ENCODE assay signal across 8 cellular contexts in the genomic region with DNA sequence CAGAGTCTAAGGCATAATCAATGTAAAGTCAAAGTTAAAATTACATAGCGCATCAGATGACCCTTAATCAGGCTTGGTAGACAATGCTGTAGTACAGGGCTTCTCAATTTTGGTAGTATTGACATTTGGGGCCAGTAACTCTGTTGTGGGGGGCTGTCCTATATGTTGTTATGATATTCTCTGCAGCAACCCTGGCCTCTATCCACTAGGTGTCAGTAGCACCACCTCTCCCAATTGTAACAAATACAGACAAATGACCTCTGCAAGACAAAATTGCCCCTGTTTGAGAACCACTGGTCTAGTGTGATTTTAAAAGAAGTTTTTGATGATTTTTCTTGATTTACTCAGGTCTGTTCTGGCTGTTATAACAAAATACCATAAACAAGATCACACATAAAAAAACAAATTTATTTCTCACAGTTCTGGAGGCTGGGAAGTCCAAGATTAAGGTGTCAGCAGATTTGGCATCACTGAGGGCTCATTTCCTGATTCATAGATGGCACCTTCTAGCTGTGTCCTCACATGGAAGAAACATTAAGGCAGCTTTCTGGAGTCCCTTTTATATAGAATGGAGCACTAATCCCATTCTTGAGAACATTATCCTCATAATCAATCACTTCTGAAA. TPM values are rescaled to one million over a fixed set of nuclear protein-coding genes. Genes with fewer than 3 reads are reported as not detected.
DNase-seq lines count a peak whose midpoint lies in the region; ATAC-seq, FAIRE-seq and TF ChIP-seq lines count a peak whose summit lies in the region.

No MANE protein-coding gene starts in this region.

- H3K4me1 Mint-ChIP-seq in CD4-positive, alpha-beta T cell (ENCODE audit: low read depth): no peaks in the 10 kb centered on the region
- H3K4me1 Mint-ChIP-seq in mesothelial cell of epicardium: no peaks in the 10 kb centered on the region

- no peaks in the 10 kb centered on the region for H3K9me3 Mint-ChIP-seq in CD4-positive, alpha-beta T cell
- H3K9me3 Mint-ChIP-seq in mesothelial cell of epicardium: no peaks in the 10 kb centered on the region

- peak; percentile 73 for TF ChIP-seq CTCF in CD4-positive, alpha-beta T cell (IDR thresholded peaks at IDR 0.05)
- peak; percentile 79 for TF ChIP-seq CTCF in foreskin keratinocyte (conservative IDR thresholded peaks at IDR 0.05)
- TF ChIP-seq CTCF in mesothelial cell of epicardium (IDR thresholded peaks at IDR 0.05; ENCODE audit: unreplicated experiment): no peak

- peak; percentile 77 for FAIRE-seq in GM18507 (lab: Jason Lieb, UNC)

- POLR2A ChIA-PET in CD4-positive, alpha-beta T cell (lab: Charles Lee): no interaction called here

- H3K4me3 Mint-ChIP-seq in CD4-positive, alpha-beta T cell: no peak overlapping the region
- H3K4me3 Mint-ChIP-seq in mesothelial cell of epicardium: no peak overlapping the region

- no peaks in the 10 kb centered on the region for H3K27me3 Mint-ChIP-seq in CD4-positive, alpha-beta T cell
- H3K27me3 Mint-ChIP-seq in mesothelial cell of epicardium (ENCODE audit: low read depth): no peaks in the 10 kb centered on the region

- no peak overlapping the region for H3K27ac Mint-ChIP-seq in CD4-positive, alpha-beta T cell
- no peak overlapping the region for H3K27ac Mint-ChIP-seq in mesothelial cell of epicardium

- H3K36me3 Mint-ChIP-seq in CD4-positive, alpha-beta T cell (ENCODE audit: low read depth): no peaks in the 10 kb centered on the region
- no peaks in the 10 kb centered on the region for H3K36me3 Mint-ChIP-seq in mesothelial cell of epicardium

- no peaks in the 10 kb centered on the region for H3K4me1 ChIP-seq in foreskin keratinocyte

- peak in 1 of 10 experiments; percentile 9 for DNase-seq in CD4-positive, alpha-beta T cell
- DNase-seq in GM18507 (ENCODE audit: extremely low spot score, insufficient read length, low read depth): peak; percentile 4
- peak; percentile 41 for DNase-seq in NCI-H1105 (lab: John Stamatoyannopoulos, UW)
- peak; percentile 32 for DNase-seq in activated CD4-positive, alpha-beta T cell treated with anti-CD3 and anti-CD28 coated beads for 48 hours
- peak in 1 of 2 donors; percentile 18 for DNase-seq in foreskin keratinocyte
- peak; percentile 18 for DNase-seq in putamen (ENCODE audit: low spot score)
- DNase-seq in mesothelial cell of epicardium (ENCODE audit: low spot score in 2 of 2, unreplicated experiment in 2 of 2): no peak

- no peaks in the 10 kb centered on the region for H3K27me3 ChIP-seq in CD4-positive, alpha-beta T cell (ENCODE audit: control insufficient read depth, insufficient read depth, low read length)
- H3K27me3 ChIP-seq in foreskin keratinocyte: no peaks in the 10 kb centered on the region

- H3K9me3 ChIP-seq in CD4-positive, alpha-beta T cell (ENCODE audit: control insufficient read depth, low read length): no peaks in the 10 kb centered on the region

- H3K27ac ChIP-seq in CD4-positive, alpha-beta T cell (ENCODE audit: low read depth, low read length): no peak overlapping the region
- no peak overlapping the region for H3K27ac ChIP-seq in foreskin keratinocyte

- intact Hi-C loops in CD4-positive, alpha-beta T cell (cut with DNase I, micrococcal nuclease): no loop called here

- CTCF ChIA-PET in CD4-positive, alpha-beta T cell (lab: Charles Lee): interaction anchor here (1.0 to 2.0 kb wide), 3 partner anchors 8 to 15 kb away, joined by 3 to 5 read pairs (median 4); no protein-coding TSS in a partner anchor

- peak; percentile 63 for ATAC-seq in CD4-positive, alpha-beta T cell (ENCODE audit: poor library complexity)
- ATAC-seq in HG02840 (IDR thresholded peaks at IDR 0.05; ENCODE audit: low FRiP score, unreplicated experiment) (peak; percentile 87), foreskin keratinocyte (peak; percentile 90)

RNA-seq across cellular contexts. Expression of gene SLC9A9, which starts 37.6 kb away (rescaled TPM):
- total RNA-seq in CD4-positive, alpha-beta T cell: 10 to 100 TPM; 12.2 TPM
- total RNA-seq in foreskin keratinocyte: 1.9 and 2.0 TPM in 2 replicates
- 1.3 and 1.4 TPM in 2 replicates for polyA plus RNA-seq in foreskin keratinocyte
- 2.7 to 4.2 TPM (median 3.8 TPM) in 3 replicates for total RNA-seq in mesothelial cell of epicardium

Comparison
In these comparisons a context has a peak if more than half of its experiments do, and no peak if none do; other contexts are left out.
1. DNase-seq: peak in GM18507 (single experiment), NCI-H1105 (single experiment), activated CD4-positive, alpha-beta T cell treated with anti-CD3 and anti-CD28 coated beads for 48 hours (single experiment) and putamen (single experiment); none in mesothelial cell of epicardium (0 of 2).
2. Peak in every context shown above with its lines, with median percentiles within 50 percentile points of each other: ATAC-seq.